Comparison of ENCODE assay signal across 9 cellular contexts in the genomic region with DNA sequence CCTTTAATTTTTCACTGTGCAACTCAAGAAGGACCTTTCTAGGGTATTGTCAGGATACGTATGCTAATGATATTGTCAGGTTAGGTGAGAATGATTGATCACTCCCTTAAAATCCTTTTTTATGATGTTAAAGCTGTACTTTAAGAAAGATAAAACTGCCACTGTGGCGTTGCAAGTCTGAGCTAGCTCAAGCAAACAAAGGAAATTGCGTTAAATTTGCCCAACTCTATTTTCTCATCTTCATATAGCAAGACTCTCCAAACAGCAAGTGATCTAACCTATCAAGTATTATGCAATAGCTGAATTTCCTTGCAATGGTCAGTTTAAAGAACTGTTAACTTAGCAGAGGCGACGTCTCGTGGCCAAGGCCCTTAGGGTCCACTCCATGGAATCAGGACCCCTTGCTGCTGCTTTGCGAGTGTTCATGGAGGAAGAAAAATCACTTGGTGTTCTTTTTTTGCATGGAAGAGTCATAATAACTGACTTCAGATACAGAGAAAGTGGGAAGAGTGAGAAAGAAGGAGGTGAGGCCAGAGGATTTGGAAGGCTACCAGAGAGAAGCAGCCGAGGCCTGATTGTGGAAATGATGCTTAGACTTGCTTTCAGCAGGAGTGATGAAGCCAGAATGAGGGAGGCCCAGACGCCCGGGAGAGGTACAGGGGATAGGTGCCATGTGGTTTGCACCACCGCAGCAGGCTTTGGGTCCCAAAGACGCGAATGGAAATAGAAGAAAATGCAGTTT.
DNase-seq lines count a peak whose midpoint lies in the region; ATAC-seq and TF ChIP-seq lines count a peak whose summit lies in the region.
"Had no signal": no experiment of that assay in that cellular context is flagged by ENCODE, and none has a peak within 500 bp of the region (broad histone marks: within the 10 kb centered on the region; RNA-seq: fewer than 3 reads in every experiment).

No MANE protein-coding gene starts in this region.

- H3K79me2 ChIP-seq in OCI-LY3 (ENCODE audit: low read length) = peaks cover 88% of the 10 kb centered on the region

- peaks cover 59% of the 10 kb centered on the region for H3K36me3 Mint-ChIP-seq in activated T-cell treated with anti-CD3 and anti-CD28 coated beads, Interleukin-2, amount 50 U/mL, for 24 hours (ENCODE audit: low read depth)
- H3K36me3 Mint-ChIP-seq in dendritic cell treated with granulocyte-macrophage colony-stimulating factor and Interleukin-4, amounts not matched to agents 40 ng/mL and 50 ng/mL, for 4 days (ENCODE audit: low read depth) = peaks cover 32% of the 10 kb centered on the region
- H3K36me3 Mint-ChIP-seq in stimulated activated memory B cell treated with anti-CD40 and anti-IgM and Interleukin-4, amounts not matched to agents 10 μg/mL and 1 μg/mL and 100 μg/mL, for 72 hours = peaks cover 28% of the 10 kb centered on the region

- H3K27me3 ChIP-seq in OCI-LY3 (ENCODE audit: low read depth, low read length) = no peaks in the 10 kb centered on the region

- H3K4me3 Mint-ChIP-seq in activated T-cell treated with anti-CD3 and anti-CD28 coated beads, Interleukin-2, amount 50 U/mL, for 24 hours = peak overlapping the region; percentile 89
- H3K4me3 Mint-ChIP-seq in dendritic cell treated with granulocyte-macrophage colony-stimulating factor and Interleukin-4, amounts not matched to agents 40 ng/mL and 50 ng/mL, for 4 days = peak overlapping the region; percentile 68
- H3K4me3 Mint-ChIP-seq in stimulated activated memory B cell treated with anti-CD40 and anti-IgM and Interleukin-4, amounts not matched to agents 10 μg/mL and 1 μg/mL and 100 μg/mL, for 72 hours = peak overlapping the region; percentile 79

- peak overlapping the region; percentile 95 for H3K9ac ChIP-seq in OCI-LY3 (ENCODE audit: low read length)

- H4K20me1 ChIP-seq in OCI-LY3 (ENCODE audit: insufficient read depth, low read length) = peaks cover 55% of the 10 kb centered on the region

- peak overlapping the region; percentile 82 for H3K27ac ChIP-seq in OCI-LY3 (ENCODE audit: low read length)
- H3K27ac ChIP-seq: C4-2B had no signal

- H2AFZ ChIP-seq in OCI-LY3 (ENCODE audit: low read depth, low read length) = no peak overlapping the region

- no peaks in the 10 kb centered on the region for H3K9me3 Mint-ChIP-seq in activated T-cell treated with anti-CD3 and anti-CD28 coated beads, Interleukin-2, amount 50 U/mL, for 24 hours
- H3K9me3 Mint-ChIP-seq in dendritic cell treated with granulocyte-macrophage colony-stimulating factor and Interleukin-4, amounts not matched to agents 40 ng/mL and 50 ng/mL, for 4 days = no peaks in the 10 kb centered on the region
- H3K9me3 Mint-ChIP-seq in stimulated activated memory B cell treated with anti-CD40 and anti-IgM and Interleukin-4, amounts not matched to agents 10 μg/mL and 1 μg/mL and 100 μg/mL, for 72 hours = no peaks in the 10 kb centered on the region

- peaks cover 65% of the 10 kb centered on the region for H3K4me1 ChIP-seq in OCI-LY3 (ENCODE audit: low read length)

- peaks cover 71% of the 10 kb centered on the region for H3K4me1 Mint-ChIP-seq in activated T-cell treated with anti-CD3 and anti-CD28 coated beads, Interleukin-2, amount 50 U/mL, for 24 hours (ENCODE audit: low read depth)
- H3K4me1 Mint-ChIP-seq in dendritic cell treated with granulocyte-macrophage colony-stimulating factor and Interleukin-4, amounts not matched to agents 40 ng/mL and 50 ng/mL, for 4 days (ENCODE audit: low read depth) = peaks cover 75% of the 10 kb centered on the region
- H3K4me1 Mint-ChIP-seq in stimulated activated memory B cell treated with anti-CD40 and anti-IgM and Interleukin-4, amounts not matched to agents 10 μg/mL and 1 μg/mL and 100 μg/mL, for 72 hours = peaks cover 81% of the 10 kb centered on the region

- peak; percentile 43 for TF ChIP-seq CTCF in OCI-LY3 (IDR thresholded peaks at IDR 0.05; ENCODE audit: low read depth, low read length)

- intact Hi-C loops in dendritic cell treated with granulocyte-macrophage colony-stimulating factor and Interleukin-4, amounts not matched to agents 40 ng/mL and 50 ng/mL, for 4 days (cut with micrococcal nuclease) = loop anchor here (5.0 kb wide), 1 partner anchor 187 kb away; a partner anchor contains a TSS

- peak overlapping the region; percentile 94 for H3K27ac Mint-ChIP-seq in activated T-cell treated with anti-CD3 and anti-CD28 coated beads, Interleukin-2, amount 50 U/mL, for 24 hours
- peak overlapping the region; percentile 66 for H3K27ac Mint-ChIP-seq in dendritic cell treated with granulocyte-macrophage colony-stimulating factor and Interleukin-4, amounts not matched to agents 40 ng/mL and 50 ng/mL, for 4 days
- H3K27ac Mint-ChIP-seq in stimulated activated memory B cell treated with anti-CD40 and anti-IgM and Interleukin-4, amounts not matched to agents 10 μg/mL and 1 μg/mL and 100 μg/mL, for 72 hours = peak overlapping the region; percentile 96

- no peaks in the 10 kb centered on the region for H3K27me3 Mint-ChIP-seq in activated T-cell treated with anti-CD3 and anti-CD28 coated beads, Interleukin-2, amount 50 U/mL, for 24 hours
- no peaks in the 10 kb centered on the region for H3K27me3 Mint-ChIP-seq in dendritic cell treated with granulocyte-macrophage colony-stimulating factor and Interleukin-4, amounts not matched to agents 40 ng/mL and 50 ng/mL, for 4 days
- H3K27me3 Mint-ChIP-seq in stimulated activated memory B cell treated with anti-CD40 and anti-IgM and Interleukin-4, amounts not matched to agents 10 μg/mL and 1 μg/mL and 100 μg/mL, for 72 hours = no peaks in the 10 kb centered on the region

- no peak for DNase-seq in activated T-cell treated with anti-CD3 and anti-CD28 coated beads, Interleukin-2, amount 50 U/mL, for 24 hours
- no peak for DNase-seq in activated T-cell treated with anti-CD3 and anti-CD28 coated beads, Interleukin-2, amount 50 U/mL, for 48 hours
- no peak for DNase-seq in NCI-H187 treated with DMSO at 0.1 percent for 48 hours (lab: John Stamatoyannopoulos, UW)
- no peak for DNase-seq in DMS53 treated with DMSO at 0.1 percent for 48 hours (lab: John Stamatoyannopoulos, UW; ENCODE audit: unreplicated experiment)

- H3K36me3 ChIP-seq in OCI-LY3 (replicated peaks; ENCODE audit: low read depth, low read length) = peaks cover 37% of the 10 kb centered on the region

- H3K4me2 ChIP-seq in OCI-LY3 (ENCODE audit: low read length) = peak overlapping the region; percentile 98

- no peaks in the 10 kb centered on the region for H3K9me3 ChIP-seq in OCI-LY3 (ENCODE audit: insufficient read depth, low read length)

- peak overlapping the region; percentile 81 for H3K4me3 ChIP-seq in OCI-LY3 (ENCODE audit: low read length)

- no peak for ATAC-seq in stimulated activated memory B cell treated with anti-CD40 and anti-IgM and Interleukin-4, amounts not matched to agents 10 μg/mL and 1 μg/mL and 100 μg/mL, for 72 hours
- no peak for ATAC-seq in activated CD4-positive, CD25-positive, alpha-beta regulatory T cell treated with anti-CD3 and anti-CD28 coated beads, Interleukin-2, amount 50 U/mL, for 24 hours
